21 cellular contexts compared by ENCODE assay signal in the genomic region with DNA sequence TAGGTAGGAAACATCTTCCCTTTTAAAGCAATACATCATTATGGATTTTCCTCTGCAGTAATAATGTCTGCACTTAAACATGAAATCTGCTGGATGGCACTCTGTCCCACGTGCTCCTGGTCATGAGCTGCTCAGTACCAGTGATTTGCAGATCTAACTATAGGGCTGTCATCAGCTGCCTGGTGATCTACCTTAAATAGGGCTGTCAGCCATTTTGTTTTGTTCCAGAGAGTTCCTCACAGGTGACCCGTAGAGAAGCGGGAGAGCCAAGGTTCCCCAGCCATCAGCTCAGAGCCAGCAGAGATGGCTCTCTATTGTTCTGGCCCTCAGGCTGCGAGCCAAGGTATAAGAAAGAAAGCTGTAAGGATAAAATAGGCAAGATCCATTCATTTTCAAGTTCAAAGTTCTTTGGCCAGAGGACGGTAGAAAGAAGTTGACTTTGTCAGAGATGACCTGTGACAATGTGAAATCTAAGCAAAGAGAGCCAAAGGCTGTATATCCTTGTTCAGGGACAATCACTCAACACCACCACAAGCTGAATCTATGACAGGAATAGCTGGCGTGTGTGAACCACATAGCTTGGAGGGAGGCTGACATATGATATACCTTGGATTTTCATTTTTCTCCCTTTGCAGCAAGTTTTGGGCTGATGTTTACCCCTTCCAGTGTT.
A peak's percentile ranks its signal among the peaks of the same experiment; 100 is the strongest.
DNase-seq lines count a peak whose midpoint lies in the region; ATAC-seq and TF ChIP-seq lines count a peak whose summit lies in the region.
"Had no signal": no experiment of that assay in that cellular context is flagged by ENCODE, and none has a peak within 500 bp of the region (broad histone marks: within the 10 kb centered on the region; RNA-seq: fewer than 3 reads in every experiment).

No MANE protein-coding gene starts in this region.

- no peaks in the 10 kb centered on the region for H3K27me3 ChIP-seq in BLaER1 treated with 17β-estradiol and CSF1 and Interleukin-3, amounts not matched to agents 10 nM and 100 nM
- H3K27me3 ChIP-seq in SJCRH30 (no peaks in the 10 kb centered on the region), psoas muscle (ENCODE audit: insufficient read depth in 3 of 3, low read length in 2 of 3) (no peaks in the 10 kb centered on the region)
- H3K27me3 ChIP-seq: BE2C had no signal

- no peak overlapping the region for H3K27ac ChIP-seq in BLaER1 treated with 17β-estradiol and CSF1 and Interleukin-3, amounts not matched to agents 10 nM and 100 nM
- H3K27ac ChIP-seq in SJCRH30 (peak overlapping the region; percentile 48), psoas muscle (peak overlapping the region; percentile 81)
- H3K27ac ChIP-seq: A549, C4-2B had no signal

- H3K4me2 ChIP-seq in BLaER1 treated with 17β-estradiol and CSF1 and Interleukin-3, amounts not matched to agents 10 nM and 100 nM: peak overlapping the region in 9 of 11 experiments; percentile 31 to 65 (median 44); a peak in 16 of 22 replicates
- H3K4me2 ChIP-seq: A549 had no signal

- WGBS in psoas muscle, 3 donors: 38 to 47% (median 41%) methylated on average over 6 of the region's 6 CpGs

- no peaks in the 10 kb centered on the region for H4K20me1 ChIP-seq in BLaER1 treated with 17β-estradiol and CSF1 and Interleukin-3, amounts not matched to agents 10 nM and 100 nM

- no peak overlapping the region for H3K4me3 ChIP-seq in BLaER1 treated with 17β-estradiol and CSF1 and Interleukin-3, amounts not matched to agents 10 nM and 100 nM
- no peak overlapping the region for H3K4me3 ChIP-seq in SJCRH30
- H3K4me3 ChIP-seq in psoas muscle: no peak overlapping the region
- H3K4me3 ChIP-seq: A549 had no signal

- no peaks in the 10 kb centered on the region for H3K9me3 ChIP-seq in BLaER1 treated with 17β-estradiol and CSF1 and Interleukin-3, amounts not matched to agents 10 nM and 100 nM (replicated peaks in 1 of 11)
- H3K9me3 ChIP-seq in SJCRH30 (replicated peaks): no peaks in the 10 kb centered on the region
- no peaks in the 10 kb centered on the region for H3K9me3 ChIP-seq in psoas muscle
- H3K9me3 ChIP-seq: A549, BE2C, Caco-2 had no signal

- ATAC-seq in psoas muscle (peak; percentile 89 to 93 (median 91)), HG03139 (IDR thresholded peaks at IDR 0.05; ENCODE audit: unreplicated experiment) (no peak), GM18511 (IDR thresholded peaks at IDR 0.05; ENCODE audit: unreplicated experiment) (no peak)
- ATAC-seq: A549; CD8-positive, alpha-beta T cell had no signal

- DNase-seq in SJCRH30 (peak; percentile 34 to 70), psoas muscle (peak in 1 of 2 donors; percentile 10), epidermal melanocyte (ENCODE audit: insufficient read length, low spot score) (no peak)
- DNase-seq in activated T-cell treated with anti-CD3 and anti-CD28 coated beads, Interleukin-2, amount 50 U/mL, for 1 hour: no peak
- DNase-seq: 8988T; ACHN; AML-193; BE2C; Caco-2; CD4-positive, CD25-positive, alpha-beta regulatory T cell; CD8-positive, alpha-beta T cell; DMS153; DND-41; GOT3; H7; HCEC 1CT had no signal

- intact Hi-C loops in psoas muscle (cut with DNase I): loop anchor here in 1 of 2 donors (2.0 kb wide), 1 partner anchor 54 kb away; no protein-coding TSS in a partner anchor

- TF ChIP-seq CTCF in psoas muscle (IDR thresholded peaks at IDR 0.05): no peak

- peaks cover 0 to 12% (median 9%) of the 10 kb centered on the region in 10 experiments; a peak in 15 of 20 replicates for H3K4me1 ChIP-seq in BLaER1 treated with 17β-estradiol and CSF1 and Interleukin-3, amounts not matched to agents 10 nM and 100 nM
- H3K4me1 ChIP-seq in SJCRH30 (peaks cover 15% of the 10 kb centered on the region), psoas muscle (no peaks in the 10 kb centered on the region)
- H3K4me1 ChIP-seq: A549, BE2C, Caco-2 had no signal

- no peaks in the 10 kb centered on the region for H3K36me3 ChIP-seq in BLaER1 treated with 17β-estradiol and CSF1 and Interleukin-3, amounts not matched to agents 10 nM and 100 nM
- no peaks in the 10 kb centered on the region; the same call in 1 of the 2 replicates for H3K36me3 ChIP-seq in SJCRH30
- no peaks in the 10 kb centered on the region for H3K36me3 ChIP-seq in psoas muscle (ENCODE audit: insufficient read depth in 1 of 2, low read depth in 1 of 2)
- H3K36me3 ChIP-seq: BE2C had no signal

- no peak overlapping the region for H3K9ac ChIP-seq in BLaER1 treated with 17β-estradiol and CSF1 and Interleukin-3, amounts not matched to agents 10 nM and 100 nM

Comparison
In these comparisons a context has a peak if more than half of its experiments do, and no peak if none do; other contexts are left out.
1. H3K27ac ChIP-seq: peak in SJCRH30 (single experiment) and psoas muscle (single experiment); none in BLaER1 treated with 17β-estradiol and CSF1 and Interleukin-3, amounts not matched to agents 10 nM and 100 nM (0 of 11).
2. DNase-seq: peak in SJCRH30 (2 of 2); none in epidermal melanocyte (single experiment) and activated T-cell treated with anti-CD3 and anti-CD28 coated beads, Interleukin-2, amount 50 U/mL, for 1 hour (single experiment).
3. ATAC-seq: peak in psoas muscle (4 of 4); none in HG03139 (single experiment) and GM18511 (single experiment).